ENCODE assay signal across 34 cellular contexts in the genomic region with DNA sequence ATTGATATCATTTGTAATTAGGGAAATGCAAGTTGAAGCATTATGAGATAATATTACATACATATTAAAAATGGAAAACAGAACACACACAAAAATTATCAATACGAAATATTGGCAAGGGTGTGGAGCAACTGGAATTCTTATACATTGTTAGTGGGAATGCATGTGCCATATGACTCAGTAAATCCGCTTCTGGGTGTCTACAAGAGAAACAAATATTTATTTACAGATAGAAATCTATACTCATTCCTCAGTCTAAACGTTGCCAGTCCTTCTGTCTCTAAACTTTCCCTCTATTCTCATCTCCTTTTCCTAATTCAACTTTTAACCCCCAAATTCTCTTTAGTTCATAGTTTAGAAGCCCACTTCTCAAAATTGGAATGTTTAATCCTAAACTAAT.
"Had no signal": no experiment of that assay in that cellular context is flagged by ENCODE, and none has a peak within 500 bp of the region (broad histone marks: within the 10 kb centered on the region; RNA-seq: fewer than 3 reads in every experiment).

No MANE protein-coding gene starts in this region.

- DNase-seq: Karpas-422, Kasumi-1, KG1, MG63, MM.1S, MV-4-11, NCI-H1048, NCI-H1092, NCI-H1092 treated with DMSO at 0.1 percent for 48 hours, NCI-H1105, NCI-H1417, NCI-H1417 treated with DMSO at 0.1 percent for 48 hours, NCI-H1436, NCI-H1436 treated with DMSO at 0.1 percent for 48 hours, NCI-H146, NCI-H1694, NCI-H1694 treated with DMSO at 0.1 percent for 48 hours, NCI-H187, NCI-H187 treated with DMSO at 0.1 percent for 48 hours, NCI-H1930, NCI-H2029, NCI-H2029 treated with DMSO at 0.1 percent for 48 hours, NCI-H2081, NCI-H2081 treated with DMSO at 0.1 percent for 48 hours, NCI-H2107, NCI-H2171, NCI-H2171 treated with DMSO at 0.1 percent for 48 hours, NCI-H2227 treated with DMSO at 0.1 percent for 48 hours, NCI-H226, NCI-H345, NCI-H446, NCI-H446 treated with DMSO at 0.1 percent for 48 hours, NCI-H510A had no signal

- H3K27me3 ChIP-seq: MG63 had no signal

- H3K4me3 ChIP-seq: MG63 had no signal

- H3K9ac ChIP-seq: KMS-11 had no signal

- H3K27ac ChIP-seq: KMS-11 had no signal

- H3K36me3 ChIP-seq: MG63 had no signal

- H3K4me2 ChIP-seq: KMS-11 had no signal

- H3K9me3 ChIP-seq: MG63 had no signal
